12 cellular contexts compared by ENCODE assay signal in the genomic region with DNA sequence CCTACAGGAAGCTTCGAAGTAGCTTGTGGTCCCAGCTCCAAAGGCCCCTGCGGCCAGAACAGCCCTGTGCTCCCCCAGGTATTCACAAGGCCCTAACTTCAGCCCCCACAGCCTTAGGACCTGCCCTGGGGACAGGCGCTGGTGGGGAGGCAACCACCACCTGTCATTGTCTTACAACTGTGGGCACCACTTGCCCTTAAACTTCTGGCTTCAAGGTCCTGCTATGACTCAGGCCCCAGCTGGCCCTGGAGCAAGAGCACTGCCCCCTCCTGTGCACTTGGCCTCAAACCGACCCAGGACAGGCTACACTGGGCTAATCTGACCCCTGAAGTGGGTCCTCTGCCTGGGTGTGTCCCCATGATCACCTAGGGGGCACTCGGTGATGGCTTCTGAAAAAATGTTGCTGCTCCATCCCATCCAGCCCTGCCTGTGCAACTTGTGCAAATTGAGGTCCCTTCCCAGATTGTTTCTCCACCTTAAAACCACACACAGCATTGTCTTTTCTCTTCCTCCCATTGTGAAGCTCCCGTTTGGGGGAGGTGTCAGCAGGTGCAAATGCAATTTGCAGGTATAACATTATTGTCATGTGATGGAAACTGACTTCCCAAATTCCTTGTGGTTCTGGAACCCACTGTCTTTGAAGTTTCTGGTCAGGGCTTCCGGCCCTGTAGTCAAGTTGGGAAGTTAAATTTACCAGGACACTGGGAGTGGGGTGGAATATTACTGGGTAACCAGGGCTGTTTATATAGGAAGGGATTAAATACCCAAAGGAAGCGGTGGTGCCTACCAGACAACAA. TPM values are rescaled to one million over a fixed set of nuclear protein-coding genes. Genes with fewer than 3 reads are reported as not detected.
A peak's percentile ranks its signal among the peaks of the same experiment; 100 is the strongest.
DNase-seq lines count a peak whose midpoint lies in the region; ATAC-seq, FAIRE-seq and TF ChIP-seq lines count a peak whose summit lies in the region.
"Had no signal": no experiment of that assay in that cellular context is flagged by ENCODE, and none has a peak within 500 bp of the region (broad histone marks: within the 10 kb centered on the region; RNA-seq: fewer than 3 reads in every experiment).

No MANE protein-coding gene starts in this region.

- TF ChIP-seq CTCF in A549 (IDR thresholded peaks at IDR 0.05) (no peak), GM12865 (IDR thresholded peaks at IDR 0.05; ENCODE audit: insufficient read depth, low read depth, low read length, missing control alignments) (no peak), left ventricle myocardium inferior (IDR thresholded peaks at IDR 0.05; ENCODE audit: borderline replicate concordance) (no peak)

- H3K9me3 ChIP-seq in A549 (no peaks in the 10 kb centered on the region), left ventricle myocardium inferior (replicated peaks) (no peaks in the 10 kb centered on the region)
- H3K9me3 ChIP-seq: Caco-2, sigmoid colon had no signal

- no peaks in the 10 kb centered on the region for H3K27me3 ChIP-seq in left ventricle myocardium inferior (ENCODE audit: low read depth)

- intact Hi-C loops in left ventricle myocardium inferior (cut with micrococcal nuclease): no loop called here

- H3K4me1 ChIP-seq in A549 (peaks cover 27% of the 10 kb centered on the region), left ventricle myocardium inferior (peaks cover 70% of the 10 kb centered on the region)

- TF ChIP-seq EP300 in A549 (IDR thresholded peaks at IDR 0.05): no peak

- peaks cover 10% of the 10 kb centered on the region for H3K36me3 ChIP-seq in left ventricle myocardium inferior
- H3K36me3 ChIP-seq: sigmoid colon had no signal

- no peak for TF ChIP-seq RAD21 in A549 (conservative IDR thresholded peaks at IDR 0.05 in 1 of 2, IDR thresholded peaks at IDR 0.05 in 1 of 2)

- DNase-seq in A549 (ENCODE audit: low read depth in 1 of 2, low spot score in 1 of 2): no peak
- peak; percentile 76 for DNase-seq in GM12865 (ENCODE audit: low read depth)
- DNase-seq in left ventricle myocardium inferior: no peak
- DNase-seq in frontal cortex (ENCODE audit: low spot score in 2 of 2): no peak
- DNase-seq in activated effector memory CD4-positive, alpha-beta T cell treated with anti-CD3 and anti-CD28 coated beads, Interleukin-2, amount 50 U/mL, for 16 hours: no peak
- no peak for DNase-seq in NCI-H446 treated with DMSO at 0.1 percent for 48 hours (lab: John Stamatoyannopoulos, UW)
- DNase-seq: Caco-2, NCI-H510A treated with DMSO at 0.1 percent for 48 hours, sigmoid colon had no signal

- no peak overlapping the region for H3K27ac ChIP-seq in A549
- peak overlapping the region; percentile 96 for H3K27ac ChIP-seq in left ventricle myocardium inferior (replicated peaks)

- POLR2A ChIA-PET in A549 (lab: Yijun Ruan, JAX): interaction anchor here (1.3 kb wide), 1 partner anchor 103 kb away, joined by 4 read pairs; a partner anchor contains a TSS

- WGBS in A549 (ENCODE audit: missing lambda C conversion rate): 74% methylated on average over 8 of the region's 8 CpGs

- H3K4me2 ChIP-seq in A549: no peak overlapping the region

- TF ChIP-seq POLR2A in A549 (IDR thresholded peaks at IDR 0.05; ENCODE audit: low read length) (no peak), Raji (IDR thresholded peaks at IDR 0.05; ENCODE audit: insufficient read depth, low read depth, low read length) (peak; percentile 11; the same call in 1 of the 2 replicates), GM18505 (IDR thresholded peaks at IDR 0.05; ENCODE audit: borderline replicate concordance, extremely low read depth, insufficient read depth, insufficient read length) (no peak)

- CTCF ChIA-PET in A549 (lab: Yijun Ruan, JAX): interaction anchor here (0.6 to 1.2 kb wide), 4 partner anchors 27 to 142 kb away, joined by 3 read pairs; a partner anchor contains a TSS

- ATAC-seq in A549: no peak
- ATAC-seq in GM18505 (IDR thresholded peaks at IDR 0.05; ENCODE audit: unreplicated experiment): no peak

- FAIRE-seq in A549 (lab: Jason Lieb, UNC) (no peak), frontal cortex (lab: Jason Lieb, UNC) (no peak)

- H3K4me3 ChIP-seq in A549 (no peak overlapping the region), GM12865 (ENCODE audit: low read depth, low read length) (no peak overlapping the region; the same call in 1 of the 2 replicates), left ventricle myocardium inferior (peak overlapping the region; percentile 77)
- H3K4me3 ChIP-seq: sigmoid colon had no signal

TF ChIP-seq in A549, 52 proteins besides CTCF, POLR2A, EP300 and RAD21:
- no peak for TF ChIP-seq FOSB (CRISPR knock-in tag; IDR thresholded peaks at IDR 0.05)
- TF ChIP-seq FOXS1 (CRISPR knock-in tag; IDR thresholded peaks at IDR 0.05): no peak
- no peak for TF ChIP-seq EHMT2 (IDR thresholded peaks at IDR 0.05; ENCODE audit: low read depth)
- no peak for TF ChIP-seq CBX8 (IDR thresholded peaks at IDR 0.05)
- TF ChIP-seq, protein P1, sequence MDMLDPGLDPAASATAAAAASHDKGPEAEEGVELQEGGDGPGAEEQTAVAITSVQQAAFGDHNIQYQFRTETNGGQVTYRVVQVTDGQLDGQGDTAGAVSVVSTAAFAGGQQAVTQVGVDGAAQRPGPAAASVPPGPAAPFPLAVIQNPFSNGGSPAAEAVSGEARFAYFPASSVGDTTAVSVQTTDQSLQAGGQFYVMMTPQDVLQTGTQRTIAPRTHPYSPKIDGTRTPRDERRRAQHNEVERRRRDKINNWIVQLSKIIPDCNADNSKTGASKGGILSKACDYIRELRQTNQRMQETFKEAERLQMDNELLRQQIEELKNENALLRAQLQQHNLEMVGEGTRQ (IDR thresholded peaks at IDR 0.05): no peak
- no peak for TF ChIP-seq TP53 (CRISPR knock-in tag; IDR thresholded peaks at IDR 0.05)
- TF ChIP-seq FOSL2 (IDR thresholded peaks at IDR 0.05): no peak
- peak; percentile 36; the same call in 1 of the 2 replicates for TF ChIP-seq FOSL2 (CRISPR knock-in tag; IDR thresholded peaks at IDR 0.05)

RNA-seq across cellular contexts. Expression of a gene that starts 1.1 kb away (rescaled TPM):
- polyA plus RNA-seq in A549 (2011; rRNA removed): 0.23 and 0.33 TPM in 2 replicates
- 0.22 and 0.38 TPM in 2 replicates for polyA plus RNA-seq in A549 (2012; cell fraction: cytosol; rRNA removed)
- 1.8 and 1.9 TPM in 2 replicates for polyA plus RNA-seq in A549 (2012; cell fraction: nucleus; rRNA removed)
- 0.47 to 0.67 TPM (median 0.48 TPM) in 3 replicates for polyA plus RNA-seq in A549 (2017; fragmentation: RNase III; extraction: RNeasy Plus Mini Kit Qiagen cat#74134 plus additional on column Dnase treatment)
- 0.41 and 0.54 TPM in 2 replicates for polyA minus RNA-seq in A549 (2011; rRNA and poly(A)+ RNA removed)
- total RNA-seq in left ventricle myocardium inferior: 46.3 TPM
- total RNA-seq in frontal cortex: under 0.01 TPM

RNA-seq across cellular contexts. Expression of a gene that starts 6.3 kb away (rescaled TPM):
- polyA plus RNA-seq in A549 (2011; rRNA removed): 0.09 TPM in 1 of 2 replicates, not detected in the other
- 0.05 TPM in 2 replicates for polyA plus RNA-seq in A549 (2012; cell fraction: cytosol; rRNA removed)
- 0.10 and 0.12 TPM in 2 replicates for polyA plus RNA-seq in A549 (2012; cell fraction: nucleus; rRNA removed)
- polyA plus RNA-seq in A549 (2017; fragmentation: RNase III; extraction: RNeasy Plus Mini Kit Qiagen cat#74134 plus additional on column Dnase treatment): 0.09 to 0.14 TPM in 2 of 3 replicates, not detected in the other
- 0.15 and 0.17 TPM in 2 replicates for polyA minus RNA-seq in A549 (2011; rRNA and poly(A)+ RNA removed)
- total RNA-seq in left ventricle myocardium inferior: 0.58 TPM
- total RNA-seq in frontal cortex: not detected
- total RNA-seq: Caco-2 had no signal

RNA-seq across cellular contexts. Expression of a gene that starts 7.8 kb away (rescaled TPM):
- polyA plus RNA-seq in A549 (2011; rRNA removed) (4.5 and 5.7 TPM in 2 replicates), A549 (2017; fragmentation: RNase III; extraction: RNeasy Plus Mini Kit Qiagen cat#74134 plus additional on column Dnase treatment) (6.9 to 7.5 TPM (median 7.0 TPM) in 3 replicates)
- polyA plus RNA-seq in A549 (2012; cell fraction: cytosol; rRNA removed): 3.3 and 4.6 TPM in 2 replicates
- 1.7 and 1.8 TPM in 2 replicates for polyA plus RNA-seq in A549 (2012; cell fraction: nucleus; rRNA removed)
- 3.0 and 5.2 TPM in 2 replicates for polyA minus RNA-seq in A549 (2011; rRNA and poly(A)+ RNA removed)
- total RNA-seq in left ventricle myocardium inferior (15.7 TPM), frontal cortex (1.6 TPM)

RNA-seq across cellular contexts. Expression of a gene that starts 12.9 kb away (rescaled TPM):
- 7.7 and 9.5 TPM in 2 replicates for polyA plus RNA-seq in A549 (2011; rRNA removed)
- polyA plus RNA-seq in A549 (2012; cell fraction: cytosol; rRNA removed): 3.4 and 5.1 TPM in 2 replicates
- 19.6 and 21.5 TPM in 2 replicates for polyA plus RNA-seq in A549 (2012; cell fraction: nucleus; rRNA removed)
- 4.0 to 5.1 TPM (median 4.3 TPM) in 3 replicates for polyA plus RNA-seq in A549 (2017; fragmentation: RNase III; extraction: RNeasy Plus Mini Kit Qiagen cat#74134 plus additional on column Dnase treatment)
- polyA minus RNA-seq in A549 (2011; rRNA and poly(A)+ RNA removed): 17.8 and 19.6 TPM in 2 replicates
- total RNA-seq in left ventricle myocardium inferior: not detected
- not detected for total RNA-seq in frontal cortex
- total RNA-seq: glomerular endothelial cell, sigmoid colon had no signal

RNA-seq across cellular contexts. Expression of a gene that starts 43.3 kb away (rescaled TPM):
- polyA plus RNA-seq in A549 (2011; rRNA removed): 5.3 TPM in 2 replicates
- 1.4 and 1.6 TPM in 2 replicates for polyA plus RNA-seq in A549 (2012; cell fraction: cytosol; rRNA removed)
- 0.49 and 0.76 TPM in 2 replicates for polyA plus RNA-seq in A549 (2012; cell fraction: nucleus; rRNA removed)
- polyA plus RNA-seq in A549 (2017; fragmentation: RNase III; extraction: RNeasy Plus Mini Kit Qiagen cat#74134 plus additional on column Dnase treatment): 4.2 to 6.1 TPM (median 5.3 TPM) in 3 replicates
- 2.3 and 3.1 TPM in 2 replicates for polyA minus RNA-seq in A549 (2011; rRNA and poly(A)+ RNA removed)
- total RNA-seq in left ventricle myocardium inferior: 14.3 TPM
- 53.0 TPM for total RNA-seq in frontal cortex

Comparison
In these comparisons a context has a peak if more than half of its experiments do, and no peak if none do; other contexts are left out.
1. RNA of a gene that starts 1.1 kb away (total RNA-seq): 46.3 TPM in left ventricle myocardium inferior (single experiment); under 0.01 TPM in frontal cortex (single experiment); every median in the first group is over 10 times any median in the second.